ENCODE assay signal across 18 cellular contexts in the genomic region with DNA sequence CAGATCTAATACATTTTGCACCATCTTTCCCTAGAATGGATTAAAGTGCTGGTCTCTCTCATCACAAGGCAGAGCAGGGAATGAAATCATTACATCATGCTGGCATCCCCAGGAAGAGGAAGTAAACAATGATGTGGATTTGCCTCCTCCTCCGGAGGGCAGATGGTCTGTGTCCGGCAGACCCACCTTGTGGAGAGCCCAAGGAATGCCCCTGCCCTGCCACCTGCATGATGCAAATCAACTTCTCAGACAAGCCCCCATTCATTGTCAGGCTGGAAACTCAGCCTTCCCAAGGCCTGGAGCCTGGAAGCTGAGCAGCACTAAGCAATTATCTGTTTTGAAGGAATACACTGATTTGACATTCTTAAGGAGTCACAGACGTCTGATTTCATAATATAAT.
DNase-seq lines count a peak whose midpoint lies in the region; TF ChIP-seq lines count a peak whose summit lies in the region.
"Had no signal": no experiment of that assay in that cellular context is flagged by ENCODE, and none has a peak within 500 bp of the region (broad histone marks: within the 10 kb centered on the region; RNA-seq: fewer than 3 reads in every experiment).

No MANE protein-coding gene starts in this region.

- no peak for TF ChIP-seq POLR2A in uterus (IDR thresholded peaks at IDR 0.05)

- no peak overlapping the region for H2BK12ac ChIP-seq in H9 (ENCODE audit: insufficient read length, low read depth, low read length)

- no peak overlapping the region for H2AFZ ChIP-seq in H9 (ENCODE audit: low read length)

- H3K36me3 ChIP-seq in uterus = no peaks in the 10 kb centered on the region
- H3K36me3 ChIP-seq: SJCRH30 had no signal

- no peaks in the 10 kb centered on the region for H3K9me3 ChIP-seq in H9 (ENCODE audit: control insufficient read depth, low read depth, low read length)
- H3K9me3 ChIP-seq in uterus = no peaks in the 10 kb centered on the region
- H3K9me3 ChIP-seq: SJCRH30 had no signal

- DNase-seq in ELF-1 (ENCODE audit: low read depth, low spot score) (peak; percentile 5), H9 (peak; percentile 64), SW480 (ENCODE audit: low spot score) (peak; percentile 4), iPS-NIHi7 (ENCODE audit: extremely low spot score) (peak; percentile 44), Ammon's horn (ENCODE audit: low spot score) (no peak), foreskin melanocyte (no peak), NCI-H2227 (lab: John Stamatoyannopoulos, UW; ENCODE audit: unreplicated experiment) (no peak), uterus (no peak)
- DNase-seq: C1 segment of cervical spinal cord, DMS 273 treated with DMSO at 0.1 percent for 48 hours, DND-41, KG1, MV-4-11, NCI-H1694 treated with DMSO at 0.1 percent for 48 hours, NCI-H2107, NCI-H446, SJCRH30, T-helper 2 cell had no signal

- no peaks in the 10 kb centered on the region for H3K79me2 ChIP-seq in H9 (ENCODE audit: insufficient read depth, low read length)

- H4K91ac ChIP-seq in H9 (ENCODE audit: insufficient read length, low read depth, low read length) = no peak overlapping the region

- H3K4me3 ChIP-seq in uterus = no peak overlapping the region
- H3K4me3 ChIP-seq: SJCRH30 had no signal

- no peak overlapping the region; a peak in 1 of 7 replicates for H3K27ac Mint-ChIP-seq in H9

- no peak overlapping the region for H3K9ac ChIP-seq in H9 (ENCODE audit: extremely low read depth, insufficient read length, low read length)

- H4K5ac ChIP-seq in H9 (ENCODE audit: insufficient read length, low read depth, low read length) = no peak overlapping the region

- H3K27me3 ChIP-seq in H9 (ENCODE audit: insufficient read depth, low read length) (no peaks in the 10 kb centered on the region), uterus (no peaks in the 10 kb centered on the region)
- H3K27me3 ChIP-seq: SJCRH30 had no signal

- no peak overlapping the region for H2BK20ac ChIP-seq in H9 (ENCODE audit: low read depth, low read length, poor library complexity, severe bottlenecking)

- H3K23ac ChIP-seq in H9 (ENCODE audit: insufficient read length, low read depth, low read length) = no peak overlapping the region

- no peaks in the 10 kb centered on the region for H3K23me2 ChIP-seq in H9 (ENCODE audit: insufficient read length, low read depth, low read length, poor library complexity, severe bottlenecking)

- no peak overlapping the region for H3K4ac ChIP-seq in H9 (ENCODE audit: low read depth, low read length)

- no peak overlapping the region for H3K56ac ChIP-seq in H9 (ENCODE audit: insufficient read length, low read depth, low read length)

- no peak overlapping the region for H2AK5ac ChIP-seq in H9 (ENCODE audit: insufficient read length, low read length)

- no peak overlapping the region for H3K4me3 Mint-ChIP-seq in H9

- H2BK15ac ChIP-seq in H9 (ENCODE audit: low read depth, low read length) = no peak overlapping the region

- H2BK120ac ChIP-seq in H9 (ENCODE audit: low read depth, low read length, poor library complexity, severe bottlenecking) = no peak overlapping the region

- no peak overlapping the region for H2BK5ac ChIP-seq in H9 (ENCODE audit: insufficient read length, low read length)

- H4K20me1 ChIP-seq in H9 (ENCODE audit: control insufficient read depth, insufficient read depth, insufficient read length) = no peaks in the 10 kb centered on the region

- no CpG with 5 or more reads among the region's 3 CpGs for WGBS in H9 (ENCODE audit: extremely low coverage, insufficient read length, low lambda C conversion rate)

- H4K8ac ChIP-seq in H9 (replicated peaks; ENCODE audit: insufficient read length, low read depth, low read length) = no peak overlapping the region

- intact Hi-C loops in uterus (cut with DNase I; ENCODE audit: low total_unique reads) = no loop called here

- no peaks in the 10 kb centered on the region for H3K79me1 ChIP-seq in H9 (ENCODE audit: insufficient read depth, low read depth, low read length, poor library complexity, severe bottlenecking)

- H3K36me3 Mint-ChIP-seq in H9 (ENCODE audit: insufficient read depth in 1 of 3, low read depth in 3 of 3) = no peaks in the 10 kb centered on the region; a peak in 2 of 7 replicates

- peaks cover 2% of the 10 kb centered on the region; the same call in 1 of the 2 replicates for H3K27me3 Mint-ChIP-seq in H9 (ENCODE audit: low read depth)

- no peaks in the 10 kb centered on the region; a peak in 1 of 5 replicates for H3K9me3 Mint-ChIP-seq in H9

- H3K18ac ChIP-seq in H9 (ENCODE audit: insufficient read length, low read depth, low read length) = no peak overlapping the region

- H3K4me1 Mint-ChIP-seq in H9 = peaks cover 17 to 19% of the 10 kb centered on the region in 2 experiments

- H3K27ac ChIP-seq in H9 (ENCODE audit: insufficient read length, low read depth, low read length) (no peak overlapping the region), uterus (no peak overlapping the region)
- H3K27ac ChIP-seq: SJCRH30 had no signal

- H3K14ac ChIP-seq in H9 (ENCODE audit: insufficient read depth, low read length) = no peak overlapping the region

- no peaks in the 10 kb centered on the region for H3K4me1 ChIP-seq in H9 (ENCODE audit: insufficient read depth, low read length)
- no peaks in the 10 kb centered on the region for H3K4me1 ChIP-seq in uterus
- H3K4me1 ChIP-seq: SJCRH30 had no signal

- no peak overlapping the region for H3T11ph ChIP-seq in H9 (ENCODE audit: low read length)

- TF ChIP-seq CTCF in H9 (conservative IDR thresholded peaks at IDR 0.05) (peak; percentile 40; the same call in 1 of the 3 replicates), uterus (IDR thresholded peaks at IDR 0.05) (no peak)

- H3K4me2 ChIP-seq in H9 (ENCODE audit: insufficient read depth, insufficient read length, low read length) = no peak overlapping the region

Comparison
In these comparisons a context has a peak if more than half of its experiments do, and no peak if none do; other contexts are left out.
1. DNase-seq: peak in ELF-1 (single experiment), H9 (single experiment), SW480 (single experiment) and iPS-NIHi7 (single experiment); none in Ammon's horn (single experiment), foreskin melanocyte (single experiment), NCI-H2227 (single experiment) and uterus (0 of 2).